1 cellular context compared by ENCODE assay signal in the genomic region with DNA sequence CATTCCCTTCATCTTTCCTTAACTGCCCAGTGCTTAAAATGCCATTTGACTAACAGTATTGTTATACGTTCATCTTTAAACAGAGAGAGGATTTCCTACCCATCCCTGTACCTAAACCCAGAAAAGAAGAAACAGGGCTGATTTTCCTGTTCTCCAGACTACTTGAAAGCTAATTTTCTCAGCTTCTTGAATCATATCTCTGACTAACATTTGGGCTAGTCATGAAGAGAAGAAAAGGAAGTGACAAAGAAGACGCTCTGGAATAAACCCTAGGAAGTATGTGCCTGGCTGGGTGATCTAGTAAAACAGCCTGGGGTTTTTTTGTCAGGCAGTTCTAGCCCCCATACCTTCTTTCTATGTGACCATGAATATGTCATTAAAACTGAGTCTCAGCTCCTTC.
TF ChIP-seq lines count a peak whose summit lies in the region.

No MANE protein-coding gene starts in this region.

TF ChIP-seq in endothelial cell of umbilical vein, 7 proteins besides CTCF, POLR2A, EP300 and RAD21 (continued from another document):
- TF ChIP-seq POLR2AphosphoS5 (IDR thresholded peaks at IDR 0.05; ENCODE audit: insufficient read depth, low read depth, low read length), result no peak
